8 cellular contexts compared by ENCODE assay signal in genomic region chr1:246492611-246493245, GRCh38. TPM values are rescaled to one million over a fixed set of nuclear protein-coding genes. Genes with fewer than 3 reads are reported as not detected.
DNase-seq lines count a peak whose midpoint lies in the region; ATAC-seq, FAIRE-seq and TF ChIP-seq lines count a peak whose summit lies in the region.

No MANE protein-coding gene starts in this region.

- no peaks in the 10 kb centered on the region for H3K27me3 Mint-ChIP-seq in activated T-cell treated with anti-CD3 and anti-CD28 coated beads, Interleukin-2, amount 50 U/mL, for 72 hours (ENCODE audit: low read depth)

- H3K4me1 Mint-ChIP-seq in activated T-cell treated with anti-CD3 and anti-CD28 coated beads, Interleukin-2, amount 50 U/mL, for 72 hours (ENCODE audit: low read depth), result peaks cover 14% of the 10 kb centered on the region

- no peak overlapping the region for H3K27ac ChIP-seq in pancreas

- peak overlapping the region; percentile 42 for H3K27ac Mint-ChIP-seq in activated T-cell treated with anti-CD3 and anti-CD28 coated beads, Interleukin-2, amount 50 U/mL, for 72 hours

- peak in 3 of 4 donors; percentile 31 to 67 (median 48) for TF ChIP-seq CTCF in pancreas (IDR thresholded peaks at IDR 0.05)

- no peaks in the 10 kb centered on the region for H3K36me3 Mint-ChIP-seq in activated T-cell treated with anti-CD3 and anti-CD28 coated beads, Interleukin-2, amount 50 U/mL, for 72 hours (ENCODE audit: insufficient read depth in 2 of 2)

- H3K36me3 ChIP-seq in pancreas, result no peaks in the 10 kb centered on the region

- 20 to 23% methylated on average over 3 of the region's 3 CpGs for WGBS in pancreas, 2 donors

- no peak for FAIRE-seq in pancreas (lab: Jason Lieb, UNC)

- no peak overlapping the region for H3K4me3 ChIP-seq in pancreas

- H3K9me3 ChIP-seq in pancreas, result no peaks in the 10 kb centered on the region

- peak; percentile 59 to 72 for ATAC-seq in activated T-cell treated with anti-CD3 and anti-CD28 coated beads, Interleukin-2, amount 50 U/mL, for 72 hours (replicated peaks in 1 of 2)
- ATAC-seq in pancreas (peak; percentile 66 to 97 (median 95)), HG03439 (IDR thresholded peaks at IDR 0.05; ENCODE audit: unreplicated experiment) (no peak), HG02759 (IDR thresholded peaks at IDR 0.05; ENCODE audit: unreplicated experiment) (no peak)

- no peak overlapping the region for H3K4me3 Mint-ChIP-seq in activated T-cell treated with anti-CD3 and anti-CD28 coated beads, Interleukin-2, amount 50 U/mL, for 72 hours

- DNase-seq in DMS79 (lab: John Stamatoyannopoulos, UW), result peak; percentile 65
- peak; percentile 71 for DNase-seq in HK-2 (ENCODE audit: unreplicated experiment)
- peak; percentile 66 for DNase-seq in NCI-H748 (lab: John Stamatoyannopoulos, UW; ENCODE audit: unreplicated experiment)
- DNase-seq in activated T-cell treated with anti-CD3 and anti-CD28 coated beads, Interleukin-2, amount 50 U/mL, for 72 hours, result peak; percentile 53 to 67
- DNase-seq in germinal center (ENCODE audit: low spot score), result peak; percentile 10
- DNase-seq in pancreas, result peak in 4 of 6 donors; percentile 31 to 62 (median 50)

- intact Hi-C loops in pancreas (cut with DNase I), result no loop called here

- no peaks in the 10 kb centered on the region for H3K4me1 ChIP-seq in pancreas

- no peaks in the 10 kb centered on the region for H3K27me3 ChIP-seq in pancreas

- no peaks in the 10 kb centered on the region for H3K9me3 Mint-ChIP-seq in activated T-cell treated with anti-CD3 and anti-CD28 coated beads, Interleukin-2, amount 50 U/mL, for 72 hours

RNA-seq across cellular contexts. Expression of gene SMYD3, which starts 14.4 kb away (rescaled TPM):
- 10 to 100 TPM; 19.1 to 21.0 TPM for total RNA-seq in activated T-cell treated with anti-CD3 and anti-CD28 coated beads, Interleukin-2, amount 50 U/mL, for 72 hours
- total RNA-seq in pancreas, result 10 to 100 TPM in 1 of 6 donors, 1 to 10 TPM in 5; 4.6 to 10.5 (median 6.7) TPM
- polyA plus RNA-seq in pancreas, result 1 to 10 TPM; 5.7 to 8.6 TPM

Comparison
In these comparisons a context has a peak if more than half of its experiments do, and no peak if none do; other contexts are left out.
1. DNase-seq: peak in every context shown above with its lines; median percentile 71 in HK-2; 66 in NCI-H748; 65 in DMS79; 60 in activated T-cell treated with anti-CD3 and anti-CD28 coated beads, Interleukin-2, amount 50 U/mL, for 72 hours; 50 in pancreas; 10 in germinal center.
2. ATAC-seq: peak in activated T-cell treated with anti-CD3 and anti-CD28 coated beads, Interleukin-2, amount 50 U/mL, for 72 hours (2 of 2) and pancreas (4 of 4); none in HG03439 (single experiment) and HG02759 (single experiment).